16 cellular contexts compared by ENCODE assay signal in genomic region chr11:72511393-72512047, GRCh38.
DNase-seq lines count a peak whose midpoint lies in the region; ATAC-seq, FAIRE-seq and TF ChIP-seq lines count a peak whose summit lies in the region.
"Had no signal": no experiment of that assay in that cellular context is flagged by ENCODE, and none has a peak within 500 bp of the region (broad histone marks: within the 10 kb centered on the region; RNA-seq: fewer than 3 reads in every experiment).

No MANE protein-coding gene starts in this region.

- no peak for FAIRE-seq in astrocyte (lab: Jason Lieb, UNC)

- intact Hi-C loops in ascending aorta (cut with DNase I), result no loop called here

- no peaks in the 10 kb centered on the region for H4K20me1 ChIP-seq in astrocyte (ENCODE audit: insufficient read depth, low read length)

- H3K4me1 Mint-ChIP-seq in astrocyte (ENCODE audit: low read depth, unreplicated experiment) (no peaks in the 10 kb centered on the region), progenitor cell of endocrine pancreas (ENCODE audit: low read depth) (no peaks in the 10 kb centered on the region)
- H3K4me1 Mint-ChIP-seq: B cell had no signal

- no peak for TF ChIP-seq CTCF in astrocyte (IDR thresholded peaks at IDR 0.05; ENCODE audit: insufficient read depth, low read depth, low read length)
- no peak for TF ChIP-seq CTCF in progenitor cell of endocrine pancreas (IDR thresholded peaks at IDR 0.05; ENCODE audit: unreplicated experiment)
- no peak for TF ChIP-seq CTCF in ascending aorta (IDR thresholded peaks at IDR 0.05)

- TF ChIP-seq POLR2A in erythroblast (IDR thresholded peaks at IDR 0.05; ENCODE audit: low read length), result no peak

- H3K36me3 ChIP-seq in astrocyte (ENCODE audit: insufficient read depth, low read length) (no peaks in the 10 kb centered on the region), ascending aorta (no peaks in the 10 kb centered on the region)
- H3K36me3 ChIP-seq: HAP-1 had no signal

- peaks cover 7% of the 10 kb centered on the region for H3K27me3 Mint-ChIP-seq in astrocyte (ENCODE audit: low read depth, unreplicated experiment)
- no peaks in the 10 kb centered on the region for H3K27me3 Mint-ChIP-seq in progenitor cell of endocrine pancreas

- no peak overlapping the region for H3K9ac ChIP-seq in astrocyte (ENCODE audit: low read length)

- no peak for ATAC-seq in HG03097 (IDR thresholded peaks at IDR 0.05; ENCODE audit: low FRiP score, unreplicated experiment)

- no peak overlapping the region for H3K27ac Mint-ChIP-seq in astrocyte (ENCODE audit: unreplicated experiment)
- H3K27ac Mint-ChIP-seq in progenitor cell of endocrine pancreas, result no peak overlapping the region
- H3K27ac Mint-ChIP-seq: B cell; CD4-positive, alpha-beta T cell had no signal

- H3K4me2 ChIP-seq in astrocyte (ENCODE audit: low read length), result no peak overlapping the region

- peaks cover 10% of the 10 kb centered on the region for H3K36me3 Mint-ChIP-seq in astrocyte (ENCODE audit: low read depth, unreplicated experiment)
- H3K36me3 Mint-ChIP-seq in progenitor cell of endocrine pancreas (ENCODE audit: insufficient read depth), result peaks cover 3% of the 10 kb centered on the region

- no peak overlapping the region for H3K4me3 Mint-ChIP-seq in astrocyte (ENCODE audit: unreplicated experiment)
- no peak overlapping the region for H3K4me3 Mint-ChIP-seq in progenitor cell of endocrine pancreas (ENCODE audit: low read depth)
- H3K4me3 Mint-ChIP-seq: B cell; CD4-positive, alpha-beta T cell had no signal

- H3K27me3 ChIP-seq in astrocyte (ENCODE audit: insufficient read depth, low read length) (no peaks in the 10 kb centered on the region), ascending aorta (no peaks in the 10 kb centered on the region)

- DNase-seq in A172 (ENCODE audit: low spot score), result peak; percentile 20
- DNase-seq in ELR (ENCODE audit: low read depth), result peak; percentile 58
- peak; percentile 16 for DNase-seq in astrocyte (ENCODE audit: low read depth)
- peak; percentile 41 to 56 for DNase-seq in erythroblast (lab: John Stamatoyannopoulos, UW)
- no peak for DNase-seq in activated effector memory CD4-positive, alpha-beta T cell treated with anti-CD3 and anti-CD28 coated beads, Interleukin-2, amount 50 U/mL, for 16 hours
- no peak for DNase-seq in progenitor cell of endocrine pancreas (ENCODE audit: low spot score, unreplicated experiment)
- DNase-seq in ascending aorta (ENCODE audit: low spot score in 2 of 2), result no peak
- DNase-seq: CD4-positive, alpha-beta T cell; DND-41; KBM-7; NCI-H1048; NCI-H69; NK-92 treated with Interleukin-12 subunit alpha and Interleukin-12 subunit beta, amount 100 ng/mL, for 24 hours had no signal

- H3K27ac ChIP-seq in astrocyte (ENCODE audit: low read depth, low read length), result no peak overlapping the region
- no peak overlapping the region for H3K27ac ChIP-seq in ascending aorta

- H3K4me1 ChIP-seq in astrocyte (ENCODE audit: insufficient read depth, low read length) (no peaks in the 10 kb centered on the region), ascending aorta (no peaks in the 10 kb centered on the region)

- H3K9me3 Mint-ChIP-seq in astrocyte (ENCODE audit: unreplicated experiment) (peaks cover 41% of the 10 kb centered on the region), progenitor cell of endocrine pancreas (ENCODE audit: low read depth) (peaks cover 37% of the 10 kb centered on the region)

- H2AFZ ChIP-seq in astrocyte (ENCODE audit: low read depth, low read length), result no peak overlapping the region

- no peak overlapping the region for H3K4me3 ChIP-seq in astrocyte (ENCODE audit: insufficient read depth, low read depth, low read length)
- no peak overlapping the region for H3K4me3 ChIP-seq in ascending aorta
- H3K4me3 ChIP-seq: HAP-1 had no signal

- H3K9me3 ChIP-seq in astrocyte (ENCODE audit: insufficient read depth, low read depth, low read length) (peaks cover 15% of the 10 kb centered on the region), ascending aorta (peaks cover 15 to 23% of the 10 kb centered on the region in 2 donors)
- H3K9me3 ChIP-seq: HAP-1 had no signal

- H3K79me2 ChIP-seq in astrocyte (ENCODE audit: insufficient read depth, low read length), result no peaks in the 10 kb centered on the region

Comparison
In these comparisons a context has a peak if more than half of its experiments do, and no peak if none do; other contexts are left out.
1. DNase-seq: peak in A172 (single experiment), ELR (single experiment), astrocyte (single experiment) and erythroblast (2 of 2); none in activated effector memory CD4-positive, alpha-beta T cell treated with anti-CD3 and anti-CD28 coated beads, Interleukin-2, amount 50 U/mL, for 16 hours (single experiment), progenitor cell of endocrine pancreas (single experiment) and ascending aorta (0 of 2).